ENCODE assay signal across 21 cellular contexts in the genomic region with DNA sequence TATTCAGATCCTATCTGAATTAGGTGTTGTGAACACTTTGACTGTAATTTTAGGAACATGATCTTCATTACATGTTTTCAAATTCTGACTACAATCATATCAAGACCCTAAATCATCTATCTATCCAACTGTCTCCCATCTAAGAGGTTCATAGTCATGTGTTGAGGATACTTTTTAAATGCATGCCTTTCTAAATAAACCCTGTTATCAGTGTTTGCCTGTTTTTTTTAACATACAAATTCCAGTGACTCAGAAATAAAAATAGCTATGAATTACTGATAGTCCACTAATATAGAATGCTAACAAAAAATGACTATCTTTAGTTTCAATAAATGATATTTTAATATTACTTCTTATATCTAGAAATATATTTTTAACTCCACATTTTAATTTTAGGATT.
"Had no signal": no experiment of that assay in that cellular context is flagged by ENCODE, and none has a peak within 500 bp of the region (broad histone marks: within the 10 kb centered on the region; RNA-seq: fewer than 3 reads in every experiment).

No MANE protein-coding gene starts in this region.

- H3K27me3 ChIP-seq: dorsolateral prefrontal cortex, esophagus muscularis mucosa, gastrocnemius medialis, hepatocyte, neutrophil, right lobe of liver, testis, tibial nerve, upper lobe of right lung, vagina had no signal

- H3K27ac ChIP-seq: dorsolateral prefrontal cortex, epithelial cell of prostate, esophagus muscularis mucosa, gastrocnemius medialis, hepatocyte, neutrophil, right lobe of liver, testis, tibial nerve, upper lobe of right lung, vagina had no signal

- H3K4me1 ChIP-seq: right lobe of liver, testis, upper lobe of right lung, vagina had no signal

- H3K4me2 ChIP-seq: hepatocyte had no signal

- ATAC-seq: gastrocnemius medialis; left colon; mucosa of descending colon; naive thymus-derived CD8-positive, alpha-beta T cell; right lobe of liver; upper lobe of right lung had no signal

- H3K9me3 ChIP-seq: esophagus muscularis mucosa, gastrocnemius medialis, mucosa of descending colon, neutrophil, right lobe of liver, testis, tibial nerve, upper lobe of right lung, vagina had no signal

- DNase-seq: cortex of kidney; dorsolateral prefrontal cortex; effector CD8-positive, alpha-beta T cell; gastrocnemius medialis; kidney; left colon; mucosa of descending colon; naive thymus-derived CD8-positive, alpha-beta T cell; right lobe of liver; stimulated activated CD4-positive, alpha-beta T cell treated with anti-CD3 and anti-CD28 coated beads, Interleukin-2, amount 100 ng/mL, for 24 hours; stimulated activated CD4-positive, alpha-beta T cell treated with anti-CD3 and anti-CD28 coated beads, Interleukin-4, amount 100 ng/mL, for 4 hours; stimulated activated naive B cell treated with anti-CD40 and anti-IgM and Interleukin-4, amounts not matched to agents 10 μg/mL and 1 μg/mL and 100 μg/mL, for 72 hours; stimulated activated naive CD8-positive, alpha-beta T cell treated with anti-CD3 and anti-CD28 coated beads, Interleukin-15, amount 100 ng/mL, for 72 hours; testis; upper lobe of right lung had no signal

- H3K36me3 ChIP-seq: gastrocnemius medialis, right lobe of liver, tibial nerve, upper lobe of right lung had no signal

- H3K4me3 ChIP-seq: dorsolateral prefrontal cortex, esophagus muscularis mucosa, gastrocnemius medialis, hepatocyte, mucosa of descending colon, right lobe of liver, testis, tibial nerve, upper lobe of right lung, vagina had no signal

- H2AFZ ChIP-seq: hepatocyte had no signal
